11 cellular contexts compared by ENCODE assay signal in the genomic region with DNA sequence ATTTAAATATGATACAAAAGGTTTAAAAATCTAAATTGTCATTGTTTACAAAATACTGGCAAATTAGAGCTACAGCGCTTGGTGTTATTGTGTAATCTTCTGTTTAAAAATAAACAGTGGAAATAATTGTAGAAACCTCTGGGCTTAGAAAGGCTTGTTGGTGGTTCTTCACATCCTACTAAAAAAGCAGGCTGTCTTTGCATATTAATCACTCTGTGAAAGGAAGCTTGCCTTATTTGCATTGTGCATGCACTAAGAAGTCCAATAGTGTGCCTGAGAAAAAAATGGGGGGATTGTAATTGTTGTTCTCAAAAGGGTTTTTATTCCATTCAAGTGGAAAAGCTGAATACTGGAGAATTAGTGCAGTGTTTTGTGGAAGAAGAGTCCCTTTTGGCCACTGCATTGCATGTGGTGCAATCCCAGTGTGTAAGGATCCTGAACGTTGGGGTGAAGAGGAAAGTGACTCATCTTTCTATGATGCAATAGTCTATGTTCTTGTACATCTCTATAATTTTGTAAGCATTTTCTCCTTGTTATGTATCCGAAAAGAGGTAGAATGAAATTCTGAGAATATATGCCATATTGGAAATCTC. TPM values are rescaled to one million over a fixed set of nuclear protein-coding genes. Genes with fewer than 3 reads are reported as not detected.
DNase-seq lines count a peak whose midpoint lies in the region; FAIRE-seq and TF ChIP-seq lines count a peak whose summit lies in the region.
"Had no signal": no experiment of that assay in that cellular context is flagged by ENCODE, and none has a peak within 500 bp of the region (broad histone marks: within the 10 kb centered on the region; RNA-seq: fewer than 3 reads in every experiment).

No MANE protein-coding gene starts in this region.

- 0 out of 22 replicates have a peak, but pooled peaks cover 0 to 7% (median 0%) of the 10 kb centered on the region in 11 experiments for H3K27me3 ChIP-seq in BLaER1 treated with 17β-estradiol and CSF1 and Interleukin-3, amounts not matched to agents 10 nM and 100 nM
- H3K27me3 ChIP-seq in bronchial epithelial cell (ENCODE audit: control insufficient read depth, insufficient read depth, low read length), result no peaks in the 10 kb centered on the region
- H3K27me3 ChIP-seq: SJSA1 had no signal

- H3K27me3 Mint-ChIP-seq in HFFc6 (ENCODE audit: insufficient read depth), result peaks cover 3% of the 10 kb centered on the region; the same call in 1 of the 2 replicates

- peak overlapping the region in 4 of 11 experiments; percentile 5 to 54 (median 32); a peak in 7 of 22 replicates for H3K27ac ChIP-seq in BLaER1 treated with 17β-estradiol and CSF1 and Interleukin-3, amounts not matched to agents 10 nM and 100 nM
- H3K27ac ChIP-seq: epithelial cell of prostate, SJSA1 had no signal

- no peaks in the 10 kb centered on the region for H3K4me1 Mint-ChIP-seq in HFFc6 (ENCODE audit: low read depth)

- FAIRE-seq in bronchial epithelial cell (lab: Jason Lieb, UNC), result no peak

- H3K27ac Mint-ChIP-seq in HFFc6, result no peak overlapping the region

- no peaks in the 10 kb centered on the region for H3K36me3 Mint-ChIP-seq in HFFc6 (ENCODE audit: low read depth)

- no peak overlapping the region for H3K9ac ChIP-seq in BLaER1 treated with 17β-estradiol and CSF1 and Interleukin-3, amounts not matched to agents 10 nM and 100 nM

- H3K36me3 ChIP-seq in BLaER1 treated with 17β-estradiol and CSF1 and Interleukin-3, amounts not matched to agents 10 nM and 100 nM, result no peaks in the 10 kb centered on the region
- no peaks in the 10 kb centered on the region for H3K36me3 ChIP-seq in bronchial epithelial cell (ENCODE audit: control insufficient read depth, insufficient read depth, low read length)
- H3K36me3 ChIP-seq: SJSA1 had no signal

- H3K4me1 ChIP-seq in BLaER1 treated with 17β-estradiol and CSF1 and Interleukin-3, amounts not matched to agents 10 nM and 100 nM, result peaks cover 0 to 45% (median 7%) of the 10 kb centered on the region in 10 experiments; a peak in 11 of 20 replicates

- H3K4me2 ChIP-seq in BLaER1 treated with 17β-estradiol and CSF1 and Interleukin-3, amounts not matched to agents 10 nM and 100 nM, result peak overlapping the region in 7 of 11 experiments; percentile 17 to 70 (median 57); a peak in 13 of 22 replicates

- peaks cover 19% of the 10 kb centered on the region for H3K9me3 Mint-ChIP-seq in HFFc6

- TF ChIP-seq CTCF in bronchial epithelial cell (IDR thresholded peaks at IDR 0.05; ENCODE audit: insufficient read depth, low read length, severe bottlenecking), result no peak
- no peak for TF ChIP-seq CTCF in HFFc6 (IDR thresholded peaks at IDR 0.05)

- peak; percentile 94 for DNase-seq in MV-4-11 (lab: John Stamatoyannopoulos, UW)
- peak; percentile 68 for DNase-seq in bronchial epithelial cell (ENCODE audit: low read depth)
- DNase-seq in middle frontal gyrus (ENCODE audit: extremely low spot score, low spot score), result peak; percentile 35
- DNase-seq in AG08396 (ENCODE audit: low spot score), result no peak
- no peak for DNase-seq in HFFc6
- DNase-seq in activated T-cell treated with anti-CD3 and anti-CD28 coated beads for 4 hours, result no peak
- DNase-seq in NCI-H2196 treated with DMSO at 0.1 percent for 48 hours (lab: John Stamatoyannopoulos, UW; ENCODE audit: unreplicated experiment), result no peak
- DNase-seq: activated T-cell treated with anti-CD3 and anti-CD28 coated beads, Interleukin-2, amount 50 U/mL, for 4 hours had no signal

- no peak overlapping the region for H3K4me3 Mint-ChIP-seq in HFFc6
- H3K4me3 Mint-ChIP-seq: activated T-cell treated with anti-CD3 and anti-CD28 coated beads, Interleukin-2, amount 50 U/mL, for 4 hours had no signal

- no peaks in the 10 kb centered on the region for H4K20me1 ChIP-seq in BLaER1 treated with 17β-estradiol and CSF1 and Interleukin-3, amounts not matched to agents 10 nM and 100 nM

- H3K9me3 ChIP-seq in BLaER1 treated with 17β-estradiol and CSF1 and Interleukin-3, amounts not matched to agents 10 nM and 100 nM (replicated peaks in 1 of 11), result no peaks in the 10 kb centered on the region
- H3K9me3 ChIP-seq: SJSA1 had no signal

- H3K4me3 ChIP-seq in BLaER1 treated with 17β-estradiol and CSF1 and Interleukin-3, amounts not matched to agents 10 nM and 100 nM, result no peak overlapping the region
- H3K4me3 ChIP-seq in bronchial epithelial cell (ENCODE audit: low read depth, low read length), result no peak overlapping the region
- H3K4me3 ChIP-seq: SJSA1 had no signal

RNA-seq across cellular contexts. Expression of a gene that starts 16.5 kb away (rescaled TPM):
- under 0.01 TPM in 1 of 2 replicates, not detected in the other for total RNA-seq in bronchial epithelial cell
- total RNA-seq in HFFc6 (2021; fragmentation: NEBNext Ultra II Directional; extraction: Animal tissue kit (Norgen Biotek cat#: 25700)), result under 1 TPM in 1 of 6 experiments, not detected in 5; 0.20 TPM

Comparison
In these comparisons a context has a peak if more than half of its experiments do, and no peak if none do; other contexts are left out.
1. DNase-seq: peak in MV-4-11 (single experiment), bronchial epithelial cell (single experiment) and middle frontal gyrus (single experiment); none in AG08396 (single experiment), HFFc6 (single experiment), activated T-cell treated with anti-CD3 and anti-CD28 coated beads for 4 hours (single experiment) and NCI-H2196 treated with DMSO at 0.1 percent for 48 hours (single experiment).